8 cellular contexts compared by ENCODE assay signal in genomic region chr7:64876792-64877713, GRCh38. TPM values are rescaled to one million over a fixed set of nuclear protein-coding genes. Genes with fewer than 3 reads are reported as not detected.
DNase-seq lines count a peak whose midpoint lies in the region; ATAC-seq, FAIRE-seq and TF ChIP-seq lines count a peak whose summit lies in the region.

No MANE protein-coding gene starts in this region.

- no peaks in the 10 kb centered on the region for H3K36me3 ChIP-seq in H1 (ENCODE audit: control insufficient read depth in 2 of 4, insufficient read depth in 4 of 4, low read length in 3 of 4)

- DNase-seq in Ammon's horn (ENCODE audit: low spot score) = peak; percentile 83
- peak; percentile 46 for DNase-seq in NCI-H1417 treated with DMSO at 0.1 percent for 48 hours (lab: John Stamatoyannopoulos, UW)
- peak; percentile 70 for DNase-seq in activated CD4-positive, alpha-beta memory T cell treated with anti-CD3 and anti-CD28 coated beads for 36 hours
- peak; percentile 4 to 67 for DNase-seq in H1 (ENCODE audit: low read depth in 1 of 2, low spot score in 2 of 2)
- peak; percentile 64 for DNase-seq in midbrain (lab: John Stamatoyannopoulos, UW)
- DNase-seq in stimulated activated CD8-positive, alpha-beta memory T cell treated with anti-CD3 and anti-CD28 coated beads, Interleukin-15, amount 100 ng/mL, for 1 hour (ENCODE audit: low read depth) = peak; percentile 31

- H2BK5ac ChIP-seq in H1 (ENCODE audit: low read depth, low read length) = no peak overlapping the region

- H3K23me2 ChIP-seq in H1 (ENCODE audit: low read depth, low read length) = no peaks in the 10 kb centered on the region

- H3K27me3 ChIP-seq in H1 (replicated peaks in 1 of 4; ENCODE audit: control insufficient read depth in 3 of 4, extremely low read depth in 1 of 4, insufficient read depth in 3 of 4, low read length in 3 of 4) = peaks cover 0 to 7% (median 6%) of the 10 kb centered on the region in 4 experiments; a peak in 5 of 7 replicates

- peak overlapping the region; percentile 64 to 65 for H3K4me2 ChIP-seq in H1 (ENCODE audit: insufficient read depth in 1 of 2, low read depth in 2 of 2, low read length in 2 of 2)

- no peak for FAIRE-seq in H1 (lab: Jason Lieb, UNC)

- no peak overlapping the region for H3K27ac Mint-ChIP-seq in activated CD4-positive, alpha-beta memory T cell treated with anti-CD3 and anti-CD28 coated beads for 36 hours

- H2AFZ ChIP-seq in H1 (ENCODE audit: low read length) = peak overlapping the region; percentile 85; the same call in 1 of the 2 replicates

- H2BK12ac ChIP-seq in H1 (ENCODE audit: low read depth, low read length) = no peak overlapping the region

- intact Hi-C loops in activated CD4-positive, alpha-beta memory T cell treated with anti-CD3 and anti-CD28 coated beads for 36 hours (cut with micrococcal nuclease) = no loop called here

- H3K4me1 ChIP-seq in H1 (replicated peaks in 1 of 4; ENCODE audit: control insufficient read depth in 3 of 4, insufficient read depth in 4 of 4, low read length in 3 of 4) = no peaks in the 10 kb centered on the region; a peak in 2 of 7 replicates

- no peak overlapping the region for H3K23ac ChIP-seq in H1 (ENCODE audit: insufficient read length)

- H4K20me1 ChIP-seq in H1 (replicated peaks in 1 of 2; ENCODE audit: control insufficient read depth in 1 of 2, insufficient read depth in 2 of 2, low read length in 2 of 2) = no peaks in the 10 kb centered on the region

- no peaks in the 10 kb centered on the region for H3K9me3 Mint-ChIP-seq in activated CD4-positive, alpha-beta memory T cell treated with anti-CD3 and anti-CD28 coated beads for 36 hours

- H3K9me3 ChIP-seq in H1 (ENCODE audit: insufficient read depth in 2 of 2, low read depth in 1 of 2, low read length in 1 of 2) = peaks cover 2 to 29% of the 10 kb centered on the region in 2 experiments; a peak in 2 of 4 replicates

- H4K91ac ChIP-seq in H1 (replicated peaks; ENCODE audit: insufficient read length, low read length) = no peak overlapping the region

- WGBS in H1 (ENCODE audit: extremely low coverage in 1 of 2, insufficient coverage in 1 of 2, insufficient read length in 1 of 2, insufficient replicate concordance in 2 of 2, low coverage in 1 of 2, low lambda C conversion rate in 2 of 2, missing lambda C conversion rate in 1 of 2), 2 experiments = 64% methylated on average over 34 of the region's 39 CpGs; no CpG with 5 or more reads in 1 of the 2 experiments

- no peak overlapping the region for H4K5ac ChIP-seq in H1 (ENCODE audit: insufficient read length, low read depth, low read length)

- TF ChIP-seq CTCF in H1 (IDR thresholded peaks at IDR 0.05; ENCODE audit: control extremely low read depth in 1 of 3, insufficient read depth in 1 of 3, low read depth in 1 of 3, low read length in 3 of 3) = no peak

- no peak overlapping the region for H3K4ac ChIP-seq in H1 (replicated peaks; ENCODE audit: insufficient read length, low read depth, low read length)

- ATAC-seq in GM21390 (IDR thresholded peaks at IDR 0.05; ENCODE audit: unreplicated experiment) (no peak), HG02981 (IDR thresholded peaks at IDR 0.05; ENCODE audit: unreplicated experiment) (no peak)

- H3K27me3 Mint-ChIP-seq in activated CD4-positive, alpha-beta memory T cell treated with anti-CD3 and anti-CD28 coated beads for 36 hours = peaks cover 21% of the 10 kb centered on the region

- no peak overlapping the region for H2BK120ac ChIP-seq in H1 (replicated peaks; ENCODE audit: low read depth, low read length)

- no peaks in the 10 kb centered on the region for H3K36me3 Mint-ChIP-seq in activated CD4-positive, alpha-beta memory T cell treated with anti-CD3 and anti-CD28 coated beads for 36 hours

- H3K79me1 ChIP-seq in H1 (ENCODE audit: low read depth, low read length) = no peaks in the 10 kb centered on the region

- TF ChIP-seq RAD21 in H1 (IDR thresholded peaks at IDR 0.05 in 1 of 2, conservative IDR thresholded peaks at IDR 0.05 in 1 of 2; ENCODE audit: low read depth in 2 of 2, low read length in 2 of 2) = no peak

- POLR2A ChIA-PET in activated CD4-positive, alpha-beta memory T cell treated with anti-CD3 and anti-CD28 coated beads for 36 hours (lab: Charles Lee) = interaction anchor here (0.9 kb wide), 1 partner anchor 26 kb away, joined by 3 read pairs; the partner anchor contains the start of gene ZNF273
- POLR2A ChIA-PET in H1 (lab: Charles Lee; ENCODE audit: partially characterized antibody) = interaction anchor here (0.7 kb wide), 1 partner anchor 11 kb away, joined by 4 read pairs; no protein-coding TSS in a partner anchor

- H3K4me3 ChIP-seq in H1 (ENCODE audit: extremely low read depth in 1 of 4, insufficient read depth in 2 of 4, low read depth in 3 of 4, low read length in 4 of 4) = peak overlapping the region in 3 of 4 experiments; percentile 25 to 48 (median 32); a peak in 6 of 8 replicates

- H3K4me3 Mint-ChIP-seq in activated CD4-positive, alpha-beta memory T cell treated with anti-CD3 and anti-CD28 coated beads for 36 hours = peak overlapping the region; percentile 61

- TF ChIP-seq POLR2A in H1 (IDR thresholded peaks at IDR 0.05; ENCODE audit: control extremely low read depth in 1 of 2, low read depth in 2 of 2, low read length in 2 of 2) = no peak

- H2BK20ac ChIP-seq in H1 (ENCODE audit: low read length) = no peak overlapping the region

- no peak overlapping the region for H2AK5ac ChIP-seq in H1 (ENCODE audit: low read depth, low read length)

- H3K18ac ChIP-seq in H1 (ENCODE audit: extremely low read depth, low read length) = no peak overlapping the region

- H2BK15ac ChIP-seq in H1 (ENCODE audit: low read length) = no peak overlapping the region

- peaks cover 10% of the 10 kb centered on the region for H3K4me1 Mint-ChIP-seq in activated CD4-positive, alpha-beta memory T cell treated with anti-CD3 and anti-CD28 coated beads for 36 hours (ENCODE audit: low read depth)

- no peaks in the 10 kb centered on the region for H3K79me2 ChIP-seq in H1 (ENCODE audit: control insufficient read depth in 1 of 2, insufficient read depth in 2 of 2, low read length in 2 of 2)

- H3K56ac ChIP-seq in H1 (replicated peaks; ENCODE audit: insufficient read length, low read depth, low read length) = no peak overlapping the region

- H3K9ac ChIP-seq in H1 (replicated peaks in 1 of 4; ENCODE audit: extremely low read depth in 1 of 4, low read depth in 3 of 4, low read length in 3 of 4) = no peak overlapping the region

- H3K27ac ChIP-seq in H1 (ENCODE audit: low read depth, low read length) = no peak overlapping the region

- no peak overlapping the region for H4K8ac ChIP-seq in H1 (ENCODE audit: extremely low read depth, insufficient read depth, low read length)

- no peak overlapping the region for H3K14ac ChIP-seq in H1 (ENCODE audit: insufficient read length)

- CTCF ChIA-PET in activated CD4-positive, alpha-beta memory T cell treated with anti-CD3 and anti-CD28 coated beads for 36 hours (lab: Charles Lee) = no interaction called here
- CTCF ChIA-PET in H1 (lab: Charles Lee; ENCODE audit: partially characterized antibody) = no interaction called here

- no peak for TF ChIP-seq EP300 in H1 (IDR thresholded peaks at IDR 0.05; ENCODE audit: borderline replicate concordance in 1 of 2, low read depth in 2 of 2, low read length in 2 of 2)

TF ChIP-seq in H1, 55 proteins besides CTCF, POLR2A, EP300 and RAD21:
- TF ChIP-seq SIRT6 (IDR thresholded peaks at IDR 0.05; ENCODE audit: low read length) = no peak
- no peak for TF ChIP-seq SP1 (IDR thresholded peaks at IDR 0.05; ENCODE audit: low read depth, low read length)
- TF ChIP-seq NANOG (IDR thresholded peaks at IDR 0.05; ENCODE audit: insufficient read depth, low read depth, low read length, poor library complexity, severe bottlenecking) = no peak
- no peak for TF ChIP-seq SP4 (IDR thresholded peaks at IDR 0.05; ENCODE audit: low read length)
- TF ChIP-seq ATF2 (IDR thresholded peaks at IDR 0.05; ENCODE audit: low read length) = no peak
- TF ChIP-seq NRF1 (IDR thresholded peaks at IDR 0.05; ENCODE audit: low read depth, low read length) = peak; percentile 44
- no peak for TF ChIP-seq CREB1 (IDR thresholded peaks at IDR 0.05)
- TF ChIP-seq KDM4A (IDR thresholded peaks at IDR 0.05; ENCODE audit: low read depth, low read length, severe bottlenecking) = peak; percentile 39
- TF ChIP-seq RNF2 (IDR thresholded peaks at IDR 0.05; ENCODE audit: borderline replicate concordance, low read depth, low read length, missing control alignments, poor library complexity, severe bottlenecking) = no peak

RNA-seq across cellular contexts. Expression of gene ZNF273, which starts 26.0 kb away (rescaled TPM):
- 10 to 100 TPM in 1 of 2 experiments, 1 to 10 TPM in 1; 9.6 to 10.9 TPM for total RNA-seq in activated CD4-positive, alpha-beta memory T cell treated with anti-CD3 and anti-CD28 coated beads for 36 hours
- 21.2 and 23.2 TPM in 2 replicates for total RNA-seq in H1 (2021; fragmentation: NEBNext Ultra II Directional; extraction: Animal tissue kit (Norgen Biotek cat#: 25700))
- 4.5 and 6.2 TPM in 2 replicates for polyA plus RNA-seq in H1 (2011; rRNA removed)
- 7.9 TPM for polyA plus RNA-seq in H1 (2011; cell fraction: cytosol; rRNA removed)
- 8.4 TPM for polyA plus RNA-seq in H1 (2011; cell fraction: nucleus; rRNA removed)
- 5.7 to 10.4 TPM (median 7.1 TPM) in 4 replicates for polyA plus RNA-seq in H1 (2012, experiment 1 of 2)
- 1.4 TPM for polyA plus RNA-seq in H1 (2012, experiment 2 of 2)
- polyA plus RNA-seq in H1 (2013, experiment 1 of 2) = 17.0 TPM
- polyA plus RNA-seq in H1 (2013, experiment 2 of 2) = 15.8 TPM
- polyA minus RNA-seq in H1 (2011; rRNA and poly(A)+ RNA removed) = 14.1 and 19.5 TPM in 2 replicates
- polyA minus RNA-seq in H1 (2011; cell fraction: cytosol; rRNA and poly(A)+ RNA removed) = 13.4 TPM
- 42.4 TPM for polyA minus RNA-seq in H1 (2011; cell fraction: nucleus; rRNA and poly(A)+ RNA removed)

Comparison
In these comparisons a context has a peak if more than half of its experiments do, and no peak if none do; other contexts are left out.
1. DNase-seq: peak in every context shown above with its lines; median percentile 83 in Ammon's horn; 70 in activated CD4-positive, alpha-beta memory T cell treated with anti-CD3 and anti-CD28 coated beads for 36 hours; 64 in midbrain; 46 in NCI-H1417 treated with DMSO at 0.1 percent for 48 hours; 36 in H1; 31 in stimulated activated CD8-positive, alpha-beta memory T cell treated with anti-CD3 and anti-CD28 coated beads, Interleukin-15, amount 100 ng/mL, for 1 hour.